ENCODE assay signal across 9 cellular contexts in genomic region chr12:31928246-31929139, GRCh38.
DNase-seq lines count a peak whose midpoint lies in the region; ATAC-seq and TF ChIP-seq lines count a peak whose summit lies in the region.
"Had no signal": no experiment of that assay in that cellular context is flagged by ENCODE, and none has a peak within 500 bp of the region (broad histone marks: within the 10 kb centered on the region; RNA-seq: fewer than 3 reads in every experiment).

No MANE protein-coding gene starts in this region.

- no peaks in the 10 kb centered on the region for H3K9me2 ChIP-seq in SU-DHL-6 (replicated peaks; ENCODE audit: insufficient read depth, low read length)

- no peaks in the 10 kb centered on the region for H3K27me3 Mint-ChIP-seq in activated naive CD8-positive, alpha-beta T cell
- no peaks in the 10 kb centered on the region for H3K27me3 Mint-ChIP-seq in stimulated activated memory B cell treated with anti-CD40 and anti-IgM and Interleukin-4, amounts not matched to agents 10 μg/mL and 1 μg/mL and 100 μg/mL, for 72 hours

- peaks cover 57% of the 10 kb centered on the region for H3K4me1 Mint-ChIP-seq in activated naive CD8-positive, alpha-beta T cell (ENCODE audit: low read depth)
- H3K4me1 Mint-ChIP-seq in stimulated activated memory B cell treated with anti-CD40 and anti-IgM and Interleukin-4, amounts not matched to agents 10 μg/mL and 1 μg/mL and 100 μg/mL, for 72 hours = peaks cover 36% of the 10 kb centered on the region

- H4K20me1 ChIP-seq in SU-DHL-6 (ENCODE audit: low read depth, low read length) = no peaks in the 10 kb centered on the region

- H3K9ac ChIP-seq in SU-DHL-6 (ENCODE audit: low read length) = peak overlapping the region; percentile 49

- TF ChIP-seq CTCF in SU-DHL-6 (IDR thresholded peaks at IDR 0.05; ENCODE audit: insufficient read depth, low read length, poor library complexity, severe bottlenecking) = no peak

- no peaks in the 10 kb centered on the region for H3K36me3 ChIP-seq in SU-DHL-6 (ENCODE audit: low read length)
- H3K36me3 ChIP-seq: thoracic aorta had no signal

- H3K27ac ChIP-seq in SU-DHL-6 (ENCODE audit: low read depth, low read length) = peak overlapping the region; percentile 75
- H3K27ac ChIP-seq: thoracic aorta had no signal

- H3K9me3 ChIP-seq in SU-DHL-6 (ENCODE audit: insufficient read depth, low read length) = peaks cover 6% of the 10 kb centered on the region

- peak overlapping the region; percentile 37 for H3K4me3 ChIP-seq in SU-DHL-6 (ENCODE audit: insufficient read depth, low read length, poor library complexity, severe bottlenecking)
- H3K4me3 ChIP-seq: thoracic aorta had no signal

- no peaks in the 10 kb centered on the region for H3K79me2 ChIP-seq in SU-DHL-6 (ENCODE audit: insufficient read depth, low read length)

- peak; percentile 77 for ATAC-seq in stimulated activated memory B cell treated with anti-CD40 and anti-IgM and Interleukin-4, amounts not matched to agents 10 μg/mL and 1 μg/mL and 100 μg/mL, for 72 hours
- no peak for ATAC-seq in GM18907 (IDR thresholded peaks at IDR 0.05; ENCODE audit: unreplicated experiment)

- H3K36me3 Mint-ChIP-seq in activated naive CD8-positive, alpha-beta T cell = peaks cover 13% of the 10 kb centered on the region
- H3K36me3 Mint-ChIP-seq in stimulated activated memory B cell treated with anti-CD40 and anti-IgM and Interleukin-4, amounts not matched to agents 10 μg/mL and 1 μg/mL and 100 μg/mL, for 72 hours = peaks cover 6% of the 10 kb centered on the region

- H2AFZ ChIP-seq in SU-DHL-6 (ENCODE audit: low read depth, low read length, severe bottlenecking) = peak overlapping the region; percentile 75

- peak overlapping the region; percentile 98 for H3K27ac Mint-ChIP-seq in activated naive CD8-positive, alpha-beta T cell
- peak overlapping the region; percentile 100 for H3K27ac Mint-ChIP-seq in stimulated activated memory B cell treated with anti-CD40 and anti-IgM and Interleukin-4, amounts not matched to agents 10 μg/mL and 1 μg/mL and 100 μg/mL, for 72 hours

- H3K4me3 Mint-ChIP-seq in activated naive CD8-positive, alpha-beta T cell = peak overlapping the region; percentile 84
- peak overlapping the region; percentile 79 for H3K4me3 Mint-ChIP-seq in stimulated activated memory B cell treated with anti-CD40 and anti-IgM and Interleukin-4, amounts not matched to agents 10 μg/mL and 1 μg/mL and 100 μg/mL, for 72 hours

- peaks cover 12% of the 10 kb centered on the region for H3K9me3 Mint-ChIP-seq in activated naive CD8-positive, alpha-beta T cell (ENCODE audit: low read depth)
- H3K9me3 Mint-ChIP-seq in stimulated activated memory B cell treated with anti-CD40 and anti-IgM and Interleukin-4, amounts not matched to agents 10 μg/mL and 1 μg/mL and 100 μg/mL, for 72 hours = peaks cover 3% of the 10 kb centered on the region

- H3K27me3 ChIP-seq in SU-DHL-6 (ENCODE audit: low read length) = no peaks in the 10 kb centered on the region

- peak overlapping the region; percentile 67 for H3K4me2 ChIP-seq in SU-DHL-6 (ENCODE audit: low read depth, low read length, poor library complexity, severe bottlenecking)

- H3F3A ChIP-seq in SU-DHL-6 (ENCODE audit: insufficient read depth) = peaks cover 11% of the 10 kb centered on the region; the same call in 1 of the 2 replicates

- DNase-seq in activated CD8-positive, alpha-beta memory T cell treated with anti-CD3 and anti-CD28 coated beads for 24 hours = peak; percentile 65
- DNase-seq in activated CD8-positive, alpha-beta memory T cell treated with anti-CD3 and anti-CD28 coated beads, Interleukin-2, amount 50 U/mL, for 48 hours = no peak
- DNase-seq in HuH-7.5 (ENCODE audit: low spot score) = no peak
- DNase-seq in KG1 (lab: John Stamatoyannopoulos, UW) = no peak
